2 cellular contexts compared by ENCODE assay signal in the genomic region with DNA sequence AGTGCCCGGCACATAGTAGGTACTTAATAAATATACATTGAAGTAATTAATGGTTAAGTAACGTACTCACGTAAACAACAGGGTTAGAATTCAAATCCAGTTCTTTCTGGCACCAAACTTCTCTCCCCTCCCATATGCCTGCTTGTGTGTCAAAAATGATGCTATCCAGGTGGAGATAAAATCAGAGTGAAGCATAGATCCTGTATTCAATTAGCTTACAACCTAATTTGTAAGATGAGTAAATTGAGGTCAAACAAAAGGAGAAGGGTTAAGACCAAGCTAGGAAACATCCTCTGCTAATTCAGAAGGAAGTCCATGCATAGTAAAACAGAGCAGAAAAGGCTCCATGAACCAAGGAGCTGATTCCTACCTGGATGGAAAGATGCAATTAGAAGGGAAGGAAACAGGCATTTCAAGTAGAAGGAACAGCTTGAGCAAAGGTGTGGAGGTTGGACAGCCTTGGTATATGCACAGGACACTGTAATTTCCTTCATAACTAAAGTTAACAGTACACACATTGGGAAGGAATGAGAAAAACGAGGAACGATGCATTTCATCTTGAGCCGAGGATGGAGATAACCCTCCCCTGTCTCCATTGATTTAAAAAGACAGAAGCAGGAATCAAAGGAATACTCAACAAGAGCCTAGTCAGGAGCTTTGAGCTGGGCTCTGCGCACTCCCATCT.
TF ChIP-seq lines count a peak whose summit lies in the region.

No MANE protein-coding gene starts in this region.

TF ChIP-seq in A549, 52 proteins besides CTCF, POLR2A, EP300 and RAD21:
- TF ChIP-seq CHD4 (IDR thresholded peaks at IDR 0.05; ENCODE audit: borderline replicate concordance) = no peak
- TF ChIP-seq FOSL2 (IDR thresholded peaks at IDR 0.05) = no peak
- no peak for TF ChIP-seq FOSL2 (CRISPR knock-in tag; IDR thresholded peaks at IDR 0.05)
- TF ChIP-seq, protein P1, sequence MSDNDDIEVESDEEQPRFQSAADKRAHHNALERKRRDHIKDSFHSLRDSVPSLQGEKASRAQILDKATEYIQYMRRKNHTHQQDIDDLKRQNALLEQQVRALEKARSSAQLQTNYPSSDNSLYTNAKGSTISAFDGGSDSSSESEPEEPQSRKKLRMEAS (IDR thresholded peaks at IDR 0.05) = no peak
- TF ChIP-seq HES2 (IDR thresholded peaks at IDR 0.05) = no peak
- no peak for TF ChIP-seq PHF8 (IDR thresholded peaks at IDR 0.05; ENCODE audit: borderline replicate concordance, low read depth)

TF ChIP-seq in K562, 482 proteins besides CTCF, POLR2A, EP300 and RAD21:
- TF ChIP-seq MTA1 (IDR thresholded peaks at IDR 0.05; ENCODE audit: borderline replicate concordance) (no peak), ZKSCAN1 (IDR thresholded peaks at IDR 0.05; ENCODE audit: low read depth, low read length) (peak; percentile 70; the same call in 1 of the 2 replicates)
- TF ChIP-seq, protein P2, sequence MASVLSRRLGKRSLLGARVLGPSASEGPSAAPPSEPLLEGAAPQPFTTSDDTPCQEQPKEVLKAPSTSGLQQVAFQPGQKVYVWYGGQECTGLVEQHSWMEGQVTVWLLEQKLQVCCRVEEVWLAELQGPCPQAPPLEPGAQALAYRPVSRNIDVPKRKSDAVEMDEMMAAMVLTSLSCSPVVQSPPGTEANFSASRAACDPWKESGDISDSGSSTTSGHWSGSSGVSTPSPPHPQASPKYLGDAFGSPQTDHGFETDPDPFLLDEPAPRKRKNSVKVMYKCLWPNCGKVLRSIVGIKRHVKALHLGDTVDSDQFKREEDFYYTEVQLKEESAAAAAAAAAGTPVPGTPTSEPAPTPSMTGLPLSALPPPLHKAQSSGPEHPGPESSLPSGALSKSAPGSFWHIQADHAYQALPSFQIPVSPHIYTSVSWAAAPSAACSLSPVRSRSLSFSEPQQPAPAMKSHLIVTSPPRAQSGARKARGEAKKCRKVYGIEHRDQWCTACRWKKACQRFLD (CRISPR knock-in tag; IDR thresholded peaks at IDR 0.05) = no peak
